Comparison of ENCODE assay signal across 32 cellular contexts in genomic region chr16:54455021-54455725, GRCh38.
"Had no signal": no experiment of that assay in that cellular context is flagged by ENCODE, and none has a peak within 500 bp of the region (broad histone marks: within the 10 kb centered on the region; RNA-seq: fewer than 3 reads in every experiment).

No MANE protein-coding gene starts in this region.

- H3K36me3 Mint-ChIP-seq: activated naive CD4-positive, alpha-beta T cell treated with anti-CD3 and anti-CD28 coated beads, Interleukin-2, amount 50 U/mL, for 72 hours; natural killer cell; stimulated activated naive B cell treated with anti-CD40 and anti-IgM and Interleukin-4, amounts not matched to agents 10 μg/mL and 1 μg/mL and 100 μg/mL, for 72 hours had no signal

- H3K4me1 Mint-ChIP-seq: activated T-helper 17 cell treated with anti-CD3 and anti-CD28 coated beads, Interleukin-2, amount 50 U/mL, for 72 hours; natural killer cell; stimulated activated naive B cell treated with anti-CD40 and anti-IgM and Interleukin-4, amounts not matched to agents 10 μg/mL and 1 μg/mL and 100 μg/mL, for 72 hours had no signal

- H3K9me3 ChIP-seq: neutrophil, pancreas, right lobe of liver, testis, vagina had no signal

- H3K9me3 Mint-ChIP-seq: activated naive CD4-positive, alpha-beta T cell treated with anti-CD3 and anti-CD28 coated beads, Interleukin-2, amount 50 U/mL, for 72 hours; activated T-cell treated with anti-CD3 and anti-CD28 coated beads, Interleukin-2, amount 50 U/mL, for 24 hours; activated T-helper 17 cell treated with anti-CD3 and anti-CD28 coated beads, Interleukin-2, amount 50 U/mL, for 72 hours; dendritic cell treated with granulocyte-macrophage colony-stimulating factor and Interleukin-4, amounts not matched to agents 40 ng/mL and 50 ng/mL, for 4 days; natural killer cell; stimulated activated naive B cell treated with anti-CD40 and anti-IgM and Interleukin-4, amounts not matched to agents 10 μg/mL and 1 μg/mL and 100 μg/mL, for 72 hours; T-helper 2 cell treated with Interferon-gamma antibody and Interleukin-4, amounts not matched to agents 5 μg/mL and 100 μg/mL, for 36 hours had no signal

- DNase-seq: activated CD4-positive, alpha-beta T cell treated with anti-CD3 and anti-CD28 coated beads, Interleukin-2, amount 50 U/mL, for 1 hour; activated CD4-positive, CD25-positive, alpha-beta regulatory T cell treated with anti-CD3 and anti-CD28 coated beads, Interleukin-2, amount 50 U/mL, for 72 hours; activated CD8-positive, alpha-beta memory T cell treated with anti-CD3 and anti-CD28 coated beads for 24 hours; activated CD8-positive, alpha-beta memory T cell treated with anti-CD3 and anti-CD28 coated beads, Interleukin-2, amount 50 U/mL, for 4 hours; activated T-cell treated with anti-CD3 and anti-CD28 coated beads, Interleukin-2, amount 50 U/mL, for 24 hours; aorta; brain microvascular endothelial cell; caudate nucleus; effector CD4-positive, alpha-beta T cell; erythroblast; foreskin keratinocyte; hippocampal formation; left ventricle myocardium superior; mammary epithelial cell; midbrain; natural killer cell; pancreas; right lobe of liver; small intestine; stimulated activated CD4-positive, alpha-beta T cell treated with anti-CD3 and anti-CD28 coated beads, Interleukin-15, amount 100 ng/mL, for 24 hours; stimulated activated CD4-positive, alpha-beta T cell treated with anti-CD3 and anti-CD28 coated beads, Interleukin-2, amount 100 ng/mL, for 48 hours; stimulated activated CD8-positive, alpha-beta memory T cell treated with anti-CD3 and anti-CD28 coated beads, Interleukin-4, amount 100 ng/mL, for 48 hours; stimulated activated naive B cell treated with anti-CD40 and anti-IgM and Interleukin-4, amounts not matched to agents 10 μg/mL and 1 μg/mL and 100 μg/mL, for 72 hours; testis; trophoblast cell had no signal

- H3K4me3 ChIP-seq: pancreas, right lobe of liver, testis, vagina had no signal

- ATAC-seq: activated naive CD4-positive, alpha-beta T cell treated with anti-CD3 and anti-CD28 coated beads, Interleukin-2, amount 50 U/mL, for 72 hours; activated T-helper 17 cell treated with anti-CD3 and anti-CD28 coated beads, Interleukin-2, amount 50 U/mL, for 72 hours; foreskin keratinocyte; left ventricle myocardium superior; natural killer cell; pancreas; right lobe of liver; stimulated activated naive B cell treated with anti-CD40 and anti-IgM and Interleukin-4, amounts not matched to agents 10 μg/mL and 1 μg/mL and 100 μg/mL, for 72 hours had no signal

- H3K27ac ChIP-seq: brain microvascular endothelial cell, foreskin keratinocyte, neutrophil, pancreas, right lobe of liver, testis, vagina, VCaP had no signal

- H3K27ac Mint-ChIP-seq: activated naive CD4-positive, alpha-beta T cell treated with anti-CD3 and anti-CD28 coated beads, Interleukin-2, amount 50 U/mL, for 72 hours; activated T-cell treated with anti-CD3 and anti-CD28 coated beads, Interleukin-2, amount 50 U/mL, for 24 hours; activated T-helper 17 cell treated with anti-CD3 and anti-CD28 coated beads, Interleukin-2, amount 50 U/mL, for 72 hours; dendritic cell treated with granulocyte-macrophage colony-stimulating factor and Interleukin-4, amounts not matched to agents 40 ng/mL and 50 ng/mL, for 4 days; natural killer cell; stimulated activated naive B cell treated with anti-CD40 and anti-IgM and Interleukin-4, amounts not matched to agents 10 μg/mL and 1 μg/mL and 100 μg/mL, for 72 hours; T-helper 2 cell treated with Interferon-gamma antibody and Interleukin-4, amounts not matched to agents 5 μg/mL and 100 μg/mL, for 36 hours had no signal

- H3K4me1 ChIP-seq: foreskin keratinocyte, pancreas, testis had no signal

- H3K27me3 ChIP-seq: brain microvascular endothelial cell, pancreas, right lobe of liver, testis, vagina had no signal

- H3K36me3 ChIP-seq: brain microvascular endothelial cell, neutrophil, pancreas, right lobe of liver, vagina had no signal

- H3K4me3 Mint-ChIP-seq: activated T-cell treated with anti-CD3 and anti-CD28 coated beads, Interleukin-2, amount 50 U/mL, for 24 hours; activated T-helper 17 cell treated with anti-CD3 and anti-CD28 coated beads, Interleukin-2, amount 50 U/mL, for 72 hours; dendritic cell treated with granulocyte-macrophage colony-stimulating factor and Interleukin-4, amounts not matched to agents 40 ng/mL and 50 ng/mL, for 4 days; natural killer cell; stimulated activated naive B cell treated with anti-CD40 and anti-IgM and Interleukin-4, amounts not matched to agents 10 μg/mL and 1 μg/mL and 100 μg/mL, for 72 hours; T-helper 2 cell treated with Interferon-gamma antibody and Interleukin-4, amounts not matched to agents 5 μg/mL and 100 μg/mL, for 36 hours had no signal
